ENCODE assay signal across 17 cellular contexts in genomic region chr13:26992951-26993490, GRCh38.
DNase-seq lines count a peak whose midpoint lies in the region; ATAC-seq and TF ChIP-seq lines count a peak whose summit lies in the region.
"Had no signal": no experiment of that assay in that cellular context is flagged by ENCODE, and none has a peak within 500 bp of the region (broad histone marks: within the 10 kb centered on the region; RNA-seq: fewer than 3 reads in every experiment).

No MANE protein-coding gene starts in this region.

- no peak for DNase-seq in Panc1 (ENCODE audit: low read depth, low spot score)
- peak in 1 of 10 donors; percentile 25 for DNase-seq in dorsolateral prefrontal cortex
- DNase-seq in mucosa of descending colon = no peak
- no peak for DNase-seq in stimulated activated CD4-positive, alpha-beta T cell treated with anti-CD3 and anti-CD28 coated beads, Interleukin-1b, Interleukin-23, amount 100 ng/mL, for 48 hours
- no peak for DNase-seq in retina
- DNase-seq in NCI-H1930 (lab: John Stamatoyannopoulos, UW) = no peak
- DNase-seq: CD8-positive, alpha-beta T cell; GOT3; NCI-H1092 treated with DMSO at 0.1 percent for 48 hours; NCI-H187 treated with DMSO at 0.1 percent for 48 hours; NCI-H2171 treated with DMSO at 0.1 percent for 48 hours; NCI-H510A; NCI-H82; Peyer's patch; SHP77 treated with DMSO at 0.1 percent for 48 hours had no signal

- in situ Hi-C loops in Panc1 (cut with HindIII; ENCODE audit: low pct_unique_long_range_greater_than_20kb, low sequenced_read_pairs) = no loop called here

- H3K4me3 ChIP-seq in Panc1 (ENCODE audit: low read depth in 2 of 2, low read length in 2 of 2) (no peak overlapping the region), dorsolateral prefrontal cortex (no peak overlapping the region), mucosa of descending colon (no peak overlapping the region), stomach smooth muscle (ENCODE audit: low read length in 2 of 2) (no peak overlapping the region)
- H3K4me3 ChIP-seq: Peyer's patch had no signal

- H3K36me3 ChIP-seq in Panc1 (ENCODE audit: control insufficient read depth, insufficient read depth, low read length) (no peaks in the 10 kb centered on the region), mucosa of descending colon (ENCODE audit: low read depth) (no peaks in the 10 kb centered on the region), stomach smooth muscle (ENCODE audit: control insufficient read depth in 2 of 2, insufficient read depth in 2 of 2, low read length in 2 of 2) (no peaks in the 10 kb centered on the region)
- H3K36me3 ChIP-seq: Peyer's patch had no signal

- peaks cover 60% of the 10 kb centered on the region for H3K4me1 ChIP-seq in Panc1 (ENCODE audit: control insufficient read depth, insufficient read depth, low read length)
- H3K4me1 ChIP-seq in mucosa of descending colon (ENCODE audit: low read depth) = peaks cover 2% of the 10 kb centered on the region
- H3K4me1 ChIP-seq in stomach smooth muscle (ENCODE audit: control insufficient read depth, insufficient read depth, low read length) = peaks cover 61% of the 10 kb centered on the region

- H3K27ac ChIP-seq in Panc1 (ENCODE audit: low read length) (peak overlapping the region; percentile 100), dorsolateral prefrontal cortex (peak overlapping the region in 41 of 59 donors; percentile 4 to 98 (median 91)), stomach smooth muscle (ENCODE audit: low read length) (peak overlapping the region; percentile 77)
- H3K27ac ChIP-seq: KMS-11 had no signal

- no TSS peak for BruUV-seq in Panc1 (replicated peaks; lab: Mats Ljungman, UMichigan)

- POLR2A ChIA-PET in Panc1 (lab: Charles Lee) = no interaction called here

- H3K27me3 ChIP-seq in Panc1 (ENCODE audit: control insufficient read depth, insufficient read depth, low read length) = no peaks in the 10 kb centered on the region
- no peaks in the 10 kb centered on the region for H3K27me3 ChIP-seq in dorsolateral prefrontal cortex
- no peaks in the 10 kb centered on the region for H3K27me3 ChIP-seq in stomach smooth muscle (ENCODE audit: control insufficient read depth in 1 of 2, insufficient read depth in 2 of 2, low read length in 2 of 2)
- H3K27me3 ChIP-seq: Peyer's patch had no signal

- H3K9me3 ChIP-seq in Panc1 (ENCODE audit: control insufficient read depth, insufficient read depth, low read depth, low read length) (peaks cover 4% of the 10 kb centered on the region; the same call in 1 of the 2 replicates), mucosa of descending colon (no peaks in the 10 kb centered on the region), stomach smooth muscle (ENCODE audit: control insufficient read depth in 2 of 2, low read length in 2 of 2) (no peaks in the 10 kb centered on the region)
- H3K9me3 ChIP-seq: Peyer's patch had no signal

- TF ChIP-seq CTCF in Panc1 (IDR thresholded peaks at IDR 0.05) (no peak), dorsolateral prefrontal cortex (IDR thresholded peaks at IDR 0.05 in 54 of 56, conservative IDR thresholded peaks at IDR 0.05 in 2 of 56; ENCODE audit: low read depth in 1 of 56, partially characterized antibody in 56 of 56) (no peak), mucosa of descending colon (IDR thresholded peaks at IDR 0.05) (no peak)

- intact Hi-C loops in Panc1 (cut with micrococcal nuclease; ENCODE audit: unreplicated experiment) (no loop called here), dorsolateral prefrontal cortex (cut with DNase I) (loop anchor here in 1 of 2 donors (5.0 kb wide), 1 partner anchor 179 kb away; the partner anchor contains the start of gene USP12), mucosa of descending colon (cut with DNase I, micrococcal nuclease) (no loop called here)

- no peak overlapping the region for H3K9ac ChIP-seq in stomach smooth muscle (ENCODE audit: low read length in 2 of 2)
- H3K9ac ChIP-seq: KMS-11 had no signal

- ATAC-seq in Panc1 (no peak), mucosa of descending colon (peak; percentile 10)
- ATAC-seq: CD8-positive, alpha-beta T cell had no signal

- CTCF ChIA-PET in Panc1 (lab: Charles Lee) = no interaction called here
